Comparison of ENCODE assay signal across 31 cellular contexts in the genomic region with DNA sequence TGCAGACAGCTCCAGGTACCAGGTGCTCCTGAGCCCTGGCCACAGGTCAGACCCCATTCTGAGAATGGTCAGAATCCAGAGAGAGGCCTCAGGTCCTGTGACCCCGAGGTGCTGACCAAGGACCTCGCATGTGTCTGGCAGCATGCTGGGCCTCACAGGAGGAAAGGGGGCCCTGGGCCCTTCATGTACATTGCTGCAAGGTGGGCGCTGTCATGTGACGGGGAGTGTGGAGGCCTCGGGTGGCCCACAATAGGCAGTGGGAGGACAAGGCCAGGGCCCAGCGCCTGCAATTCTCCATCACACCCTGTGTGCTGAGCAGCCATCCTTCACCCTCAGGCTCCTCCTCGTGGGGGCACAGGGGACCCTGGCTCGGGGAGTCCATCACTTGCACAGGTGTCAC. TPM values are rescaled to one million over a fixed set of nuclear protein-coding genes. Genes with fewer than 3 reads are reported as not detected.
"Had no signal": no experiment of that assay in that cellular context is flagged by ENCODE, and none has a peak within 500 bp of the region (broad histone marks: within the 10 kb centered on the region; RNA-seq: fewer than 3 reads in every experiment).

No MANE protein-coding gene starts in this region.

- FAIRE-seq: small intestine had no signal

- H3K9me3 ChIP-seq: neutrophil, ovary, psoas muscle, right lobe of liver, sigmoid colon, suprapubic skin, testis, tibial artery, transverse colon, upper lobe of right lung, uterus had no signal

- ATAC-seq: naive thymus-derived CD8-positive, alpha-beta T cell; natural killer cell treated with Interleukin-12 subunit alpha and Interleukin-12 subunit beta and Interleukin-15 and Interleukin-18, amount 100 ng/mL, for 72 hours; psoas muscle; stimulated activated memory B cell treated with anti-CD40 and anti-IgM and Interleukin-4, amounts not matched to agents 10 μg/mL and 1 μg/mL and 100 μg/mL, for 72 hours; stimulated activated naive CD8-positive, alpha-beta T cell treated with anti-CD3 and anti-CD28 coated beads, Interleukin-15, amount 100 ng/mL, for 72 hours; stimulated activated naive CD8-positive, alpha-beta T cell treated with anti-CD3 and anti-CD28 coated beads, Interleukin-15, Interleukin-2, amounts not matched to agents 100 U/mL and 50 U/mL, for 24 hours; upper lobe of right lung had no signal

- H3K9me3 Mint-ChIP-seq: naive B cell; naive thymus-derived CD8-positive, alpha-beta T cell; natural killer cell treated with Interleukin-12 subunit alpha and Interleukin-12 subunit beta and Interleukin-15 and Interleukin-18, amount 100 ng/mL, for 72 hours; nephron progenitor cell; stimulated activated memory B cell treated with anti-CD40 and anti-IgM and Interleukin-4, amounts not matched to agents 10 μg/mL and 1 μg/mL and 100 μg/mL, for 72 hours; stimulated activated naive CD8-positive, alpha-beta T cell treated with anti-CD3 and anti-CD28 coated beads, Interleukin-15, amount 100 ng/mL, for 72 hours; type B pancreatic cell had no signal

- H3K4me1 ChIP-seq: neural progenitor cell, psoas muscle, sigmoid colon, suprapubic skin, testis, tibial artery, transverse colon, upper lobe of right lung, uterus had no signal

- H3K27ac Mint-ChIP-seq: naive B cell; naive thymus-derived CD8-positive, alpha-beta T cell; natural killer cell treated with Interleukin-12 subunit alpha and Interleukin-12 subunit beta and Interleukin-15 and Interleukin-18, amount 100 ng/mL, for 72 hours; nephron progenitor cell; neural progenitor cell; progenitor cell of endocrine pancreas; stimulated activated memory B cell treated with anti-CD40 and anti-IgM and Interleukin-4, amounts not matched to agents 10 μg/mL and 1 μg/mL and 100 μg/mL, for 72 hours; stimulated activated naive CD8-positive, alpha-beta T cell treated with anti-CD3 and anti-CD28 coated beads, Interleukin-15, amount 100 ng/mL, for 72 hours; type B pancreatic cell had no signal

- H3K4me3 Mint-ChIP-seq: naive B cell; naive thymus-derived CD8-positive, alpha-beta T cell; natural killer cell treated with Interleukin-12 subunit alpha and Interleukin-12 subunit beta and Interleukin-15 and Interleukin-18, amount 100 ng/mL, for 72 hours; nephron progenitor cell; neural progenitor cell; stimulated activated memory B cell treated with anti-CD40 and anti-IgM and Interleukin-4, amounts not matched to agents 10 μg/mL and 1 μg/mL and 100 μg/mL, for 72 hours; stimulated activated naive CD8-positive, alpha-beta T cell treated with anti-CD3 and anti-CD28 coated beads, Interleukin-15, amount 100 ng/mL, for 72 hours; type B pancreatic cell had no signal

- H3K4me3 ChIP-seq: neural progenitor cell, ovary, psoas muscle, right lobe of liver, sigmoid colon, suprapubic skin, testis, tibial artery, transverse colon, upper lobe of right lung, uterus had no signal

- H3K4me1 Mint-ChIP-seq: naive thymus-derived CD8-positive, alpha-beta T cell; stimulated activated memory B cell treated with anti-CD40 and anti-IgM and Interleukin-4, amounts not matched to agents 10 μg/mL and 1 μg/mL and 100 μg/mL, for 72 hours; stimulated activated naive CD8-positive, alpha-beta T cell treated with anti-CD3 and anti-CD28 coated beads, Interleukin-15, amount 100 ng/mL, for 72 hours had no signal

- H3K27me3 ChIP-seq: neural progenitor cell, ovary, right lobe of liver, sigmoid colon, testis, transverse colon, uterus had no signal

- H2AFZ ChIP-seq: neural progenitor cell, parathyroid adenoma had no signal

- H3K36me3 ChIP-seq: neural progenitor cell, neutrophil, ovary, right lobe of liver, sigmoid colon, suprapubic skin, tibial artery, transverse colon, upper lobe of right lung, uterus had no signal

- H3K36me3 Mint-ChIP-seq: naive B cell; naive thymus-derived CD8-positive, alpha-beta T cell; natural killer cell treated with Interleukin-12 subunit alpha and Interleukin-12 subunit beta and Interleukin-15 and Interleukin-18, amount 100 ng/mL, for 72 hours; neural progenitor cell; stimulated activated memory B cell treated with anti-CD40 and anti-IgM and Interleukin-4, amounts not matched to agents 10 μg/mL and 1 μg/mL and 100 μg/mL, for 72 hours; type B pancreatic cell had no signal

- DNase-seq: naive B cell; naive thymus-derived CD8-positive, alpha-beta T cell; nephron progenitor cell; nucleus accumbens; ovary; right lobe of liver; sigmoid colon; small intestine; stimulated activated CD4-positive, alpha-beta T cell treated with anti-CD3 and anti-CD28 coated beads, Interleukin-12 subunit alpha, Interleukin-12 subunit beta, amount 100 ng/mL, for 4 hours; stimulated activated CD4-positive, alpha-beta T cell treated with anti-CD3 and anti-CD28 coated beads, Interleukin-1b, Interleukin-23, amount 100 ng/mL, for 48 hours; stimulated activated CD4-positive, alpha-beta T cell treated with anti-CD3 and anti-CD28 coated beads, Interleukin-4, amount 100 ng/mL, for 1 hour; stimulated activated CD4-positive, alpha-beta T cell treated with anti-CD3 and anti-CD28 coated beads, Interleukin-4, amount 100 ng/mL, for 4 hours; stimulated activated CD8-positive, alpha-beta memory T cell treated with anti-CD3 and anti-CD28 coated beads, Interleukin-4, amount 100 ng/mL, for 48 hours; stimulated activated naive CD4-positive, alpha-beta T cell; stimulated activated naive CD8-positive, alpha-beta T cell treated with anti-CD3 and anti-CD28 coated beads, Interleukin-15, amount 100 ng/mL, for 72 hours; stimulated activated naive CD8-positive, alpha-beta T cell treated with anti-CD3 and anti-CD28 coated beads, Interleukin-15, Interleukin-2, amounts not matched to agents 100 U/mL and 50 U/mL, for 24 hours; substantia nigra; testis; tibial artery; transverse colon; upper lobe of right lung; uterus had no signal

- H3K79me2 ChIP-seq: parathyroid adenoma had no signal

- H3K9ac ChIP-seq: neural progenitor cell, parathyroid adenoma had no signal

- H3K27ac ChIP-seq: neural progenitor cell, neutrophil, ovary, parathyroid adenoma, psoas muscle, sigmoid colon, suprapubic skin, testis, tibial artery, transverse colon, upper lobe of right lung, uterus had no signal

- H3K4me2 ChIP-seq: neural progenitor cell had no signal

RNA-seq across cellular contexts. Expression of a gene that starts 15.5 kb away (rescaled TPM):
- total RNA-seq: naive thymus-derived CD8-positive, alpha-beta T cell; natural killer cell treated with Interleukin-12 subunit alpha and Interleukin-12 subunit beta and Interleukin-15 and Interleukin-18, amount 100 ng/mL, for 72 hours had no signal
- polyA plus RNA-seq: naive thymus-derived CD8-positive, alpha-beta T cell had no signal
